8 cellular contexts compared by ENCODE assay signal in the genomic region with DNA sequence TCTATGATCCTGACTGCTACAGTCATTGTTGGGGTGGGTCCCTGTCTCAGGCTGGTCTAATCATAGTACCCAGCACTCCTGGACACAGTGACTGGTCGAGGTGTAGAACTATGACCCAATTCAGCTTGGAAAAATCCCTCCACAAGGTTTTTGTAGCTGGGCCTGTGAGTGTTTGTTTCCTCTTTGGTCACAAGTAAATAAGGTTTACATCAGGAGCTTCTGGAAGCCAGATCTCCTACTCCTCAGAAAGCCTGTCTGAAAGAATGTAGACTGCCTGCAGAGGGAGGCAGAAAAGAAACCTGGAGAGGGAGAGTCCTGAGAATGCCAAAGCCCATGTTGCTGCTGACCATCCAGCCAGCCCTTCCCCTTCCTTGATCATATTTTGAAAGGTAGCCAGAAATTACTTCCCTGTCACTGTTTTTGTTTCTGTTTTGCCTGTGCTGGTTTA.
DNase-seq lines count a peak whose midpoint lies in the region; ATAC-seq and TF ChIP-seq lines count a peak whose summit lies in the region.

No MANE protein-coding gene starts in this region.

- H3K27ac ChIP-seq in ascending aorta (peak overlapping the region; percentile 20 to 23), right cardiac atrium (ENCODE audit: low read length) (no peak overlapping the region), SJCRH30 (no peak overlapping the region)

- CTCF ChIA-PET in activated CD4-positive, alpha-beta T cell treated with anti-CD3 and anti-CD28 coated beads for 36 hours (lab: Charles Lee), result interaction anchor here (0.6 kb wide), 1 partner anchor 530 kb away, joined by 3 read pairs; no protein-coding TSS in a partner anchor

- DNase-seq in activated CD4-positive, alpha-beta T cell treated with anti-CD3 and anti-CD28 coated beads for 36 hours, result no peak
- DNase-seq in activated CD4-positive, alpha-beta T cell treated with anti-CD3 and anti-CD28 coated beads for 4 hours, result no peak
- DNase-seq in ascending aorta (ENCODE audit: low spot score in 2 of 2), result no peak
- DNase-seq in right cardiac atrium, result no peak
- DNase-seq in type B pancreatic cell (ENCODE audit: extremely low spot score, unreplicated experiment), result no peak
- DNase-seq in SJCRH30, result no peak
- DNase-seq in effector CD4-positive, alpha-beta T cell, result no peak
- no peak for DNase-seq in NCI-H774 (lab: John Stamatoyannopoulos, UW)

- POLR2A ChIA-PET in activated CD4-positive, alpha-beta T cell treated with anti-CD3 and anti-CD28 coated beads for 36 hours (lab: Charles Lee), result interaction anchor here (0.7 kb wide), 1 partner anchor 126 kb away, joined by 4 read pairs; no protein-coding TSS in a partner anchor

- H3K27me3 Mint-ChIP-seq in activated CD4-positive, alpha-beta T cell treated with anti-CD3 and anti-CD28 coated beads for 36 hours, result no peaks in the 10 kb centered on the region
- no peaks in the 10 kb centered on the region for H3K27me3 Mint-ChIP-seq in type B pancreatic cell

- H3K4me3 ChIP-seq in ascending aorta (no peak overlapping the region), right cardiac atrium (ENCODE audit: low read length) (no peak overlapping the region), SJCRH30 (no peak overlapping the region)

- H3K36me3 Mint-ChIP-seq in activated CD4-positive, alpha-beta T cell treated with anti-CD3 and anti-CD28 coated beads for 36 hours (ENCODE audit: low read depth), result no peaks in the 10 kb centered on the region
- no peaks in the 10 kb centered on the region for H3K36me3 Mint-ChIP-seq in type B pancreatic cell

- H3K9me3 Mint-ChIP-seq in activated CD4-positive, alpha-beta T cell treated with anti-CD3 and anti-CD28 coated beads for 36 hours (ENCODE audit: low read depth), result no peaks in the 10 kb centered on the region
- no peaks in the 10 kb centered on the region for H3K9me3 Mint-ChIP-seq in type B pancreatic cell

- no peak overlapping the region for H3K4me3 Mint-ChIP-seq in activated CD4-positive, alpha-beta T cell treated with anti-CD3 and anti-CD28 coated beads for 36 hours
- no peak overlapping the region for H3K4me3 Mint-ChIP-seq in type B pancreatic cell

- H3K4me1 Mint-ChIP-seq in activated CD4-positive, alpha-beta T cell treated with anti-CD3 and anti-CD28 coated beads for 36 hours, result peaks cover 43% of the 10 kb centered on the region
- H3K4me1 Mint-ChIP-seq in type B pancreatic cell (ENCODE audit: unreplicated experiment), result peaks cover 11% of the 10 kb centered on the region

- intact Hi-C loops in activated CD4-positive, alpha-beta T cell treated with anti-CD3 and anti-CD28 coated beads for 36 hours (cut with DNase I, micrococcal nuclease), result loop anchor here (5.0 kb wide), 2 partner anchors 63 to 337 kb away; no protein-coding TSS in a partner anchor
- intact Hi-C loops in ascending aorta (cut with DNase I), result loop anchor here (5.0 to 10.0 kb wide), 2 partner anchors 123 to 240 kb away; partner anchors contain the start of gene RAP2B
- intact Hi-C loops in right cardiac atrium (cut with DNase I), result loop anchor here in 1 of 4 donors (5.0 to 10.0 kb wide), 2 partner anchors 123 to 240 kb away; partner anchors contain the start of gene RAP2B

- no peak for ATAC-seq in activated CD4-positive, alpha-beta T cell treated with anti-CD3 and anti-CD28 coated beads for 36 hours
- ATAC-seq in right cardiac atrium, result peak; percentile 65 to 74

- H3K9me3 ChIP-seq in ascending aorta (no peaks in the 10 kb centered on the region), right cardiac atrium (ENCODE audit: control insufficient read depth, low read length) (no peaks in the 10 kb centered on the region), SJCRH30 (replicated peaks) (no peaks in the 10 kb centered on the region)

- H3K36me3 ChIP-seq in ascending aorta (no peaks in the 10 kb centered on the region), SJCRH30 (no peaks in the 10 kb centered on the region)

- H3K27ac Mint-ChIP-seq in activated CD4-positive, alpha-beta T cell treated with anti-CD3 and anti-CD28 coated beads for 36 hours, result peak overlapping the region; percentile 16
- peak overlapping the region; percentile 73 for H3K27ac Mint-ChIP-seq in type B pancreatic cell

- TF ChIP-seq CTCF in ascending aorta (IDR thresholded peaks at IDR 0.05), result no peak
- TF ChIP-seq CTCF in type B pancreatic cell (conservative IDR thresholded peaks at IDR 0.05), result no peak

- WGBS in right cardiac atrium, result 41% methylated on average over 1 of the region's 1 CpG

- H3K27me3 ChIP-seq in ascending aorta (no peaks in the 10 kb centered on the region), right cardiac atrium (ENCODE audit: control insufficient read depth, insufficient read depth) (no peaks in the 10 kb centered on the region), SJCRH30 (no peaks in the 10 kb centered on the region)

- H3K4me1 ChIP-seq in ascending aorta (no peaks in the 10 kb centered on the region), right cardiac atrium (ENCODE audit: control insufficient read depth, insufficient read depth, low read length) (peaks cover 2% of the 10 kb centered on the region), SJCRH30 (peaks cover 30% of the 10 kb centered on the region)

Comparison
In these comparisons a context has a peak if more than half of its experiments do, and no peak if none do; other contexts are left out.
1. H3K27ac ChIP-seq: peak in ascending aorta (2 of 2); none in right cardiac atrium (single experiment) and SJCRH30 (single experiment).